Comparison of ENCODE assay signal across 1 cellular context in the genomic region with DNA sequence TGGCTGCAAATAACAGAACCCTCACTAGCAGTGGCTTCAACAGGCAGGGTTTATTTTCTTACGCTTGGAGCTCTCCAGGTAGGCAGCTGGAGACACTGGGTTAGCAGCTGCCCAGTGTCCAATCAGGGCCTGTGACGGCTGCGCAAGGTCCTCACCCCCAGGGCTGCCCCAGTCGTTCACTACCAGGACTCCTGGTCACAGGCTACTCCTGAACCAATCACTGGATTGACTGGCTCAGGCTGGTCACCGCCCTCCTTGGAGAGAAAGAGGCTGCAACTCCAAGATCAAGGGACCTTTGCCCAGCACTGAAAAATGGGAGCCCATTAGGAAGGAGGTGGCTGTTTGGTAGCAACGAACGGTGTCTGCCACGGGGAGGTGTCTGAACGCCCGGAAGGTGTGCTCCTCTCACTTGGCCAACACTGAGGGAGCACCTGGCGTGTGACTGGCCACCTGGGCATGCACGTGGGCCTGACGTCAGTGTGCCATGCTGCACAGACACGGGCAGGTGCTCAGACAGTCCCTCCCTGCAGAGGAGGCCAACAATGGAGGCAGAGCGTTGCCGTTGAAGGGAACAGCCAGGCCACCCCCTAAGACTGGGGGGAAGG.
TF ChIP-seq lines count a peak whose summit lies in the region.

No MANE protein-coding gene starts in this region.

TF ChIP-seq in GM23338, 12 proteins besides CTCF, POLR2A, EP300 and RAD21 (continued from another document):
- TF ChIP-seq, protein P1, sequence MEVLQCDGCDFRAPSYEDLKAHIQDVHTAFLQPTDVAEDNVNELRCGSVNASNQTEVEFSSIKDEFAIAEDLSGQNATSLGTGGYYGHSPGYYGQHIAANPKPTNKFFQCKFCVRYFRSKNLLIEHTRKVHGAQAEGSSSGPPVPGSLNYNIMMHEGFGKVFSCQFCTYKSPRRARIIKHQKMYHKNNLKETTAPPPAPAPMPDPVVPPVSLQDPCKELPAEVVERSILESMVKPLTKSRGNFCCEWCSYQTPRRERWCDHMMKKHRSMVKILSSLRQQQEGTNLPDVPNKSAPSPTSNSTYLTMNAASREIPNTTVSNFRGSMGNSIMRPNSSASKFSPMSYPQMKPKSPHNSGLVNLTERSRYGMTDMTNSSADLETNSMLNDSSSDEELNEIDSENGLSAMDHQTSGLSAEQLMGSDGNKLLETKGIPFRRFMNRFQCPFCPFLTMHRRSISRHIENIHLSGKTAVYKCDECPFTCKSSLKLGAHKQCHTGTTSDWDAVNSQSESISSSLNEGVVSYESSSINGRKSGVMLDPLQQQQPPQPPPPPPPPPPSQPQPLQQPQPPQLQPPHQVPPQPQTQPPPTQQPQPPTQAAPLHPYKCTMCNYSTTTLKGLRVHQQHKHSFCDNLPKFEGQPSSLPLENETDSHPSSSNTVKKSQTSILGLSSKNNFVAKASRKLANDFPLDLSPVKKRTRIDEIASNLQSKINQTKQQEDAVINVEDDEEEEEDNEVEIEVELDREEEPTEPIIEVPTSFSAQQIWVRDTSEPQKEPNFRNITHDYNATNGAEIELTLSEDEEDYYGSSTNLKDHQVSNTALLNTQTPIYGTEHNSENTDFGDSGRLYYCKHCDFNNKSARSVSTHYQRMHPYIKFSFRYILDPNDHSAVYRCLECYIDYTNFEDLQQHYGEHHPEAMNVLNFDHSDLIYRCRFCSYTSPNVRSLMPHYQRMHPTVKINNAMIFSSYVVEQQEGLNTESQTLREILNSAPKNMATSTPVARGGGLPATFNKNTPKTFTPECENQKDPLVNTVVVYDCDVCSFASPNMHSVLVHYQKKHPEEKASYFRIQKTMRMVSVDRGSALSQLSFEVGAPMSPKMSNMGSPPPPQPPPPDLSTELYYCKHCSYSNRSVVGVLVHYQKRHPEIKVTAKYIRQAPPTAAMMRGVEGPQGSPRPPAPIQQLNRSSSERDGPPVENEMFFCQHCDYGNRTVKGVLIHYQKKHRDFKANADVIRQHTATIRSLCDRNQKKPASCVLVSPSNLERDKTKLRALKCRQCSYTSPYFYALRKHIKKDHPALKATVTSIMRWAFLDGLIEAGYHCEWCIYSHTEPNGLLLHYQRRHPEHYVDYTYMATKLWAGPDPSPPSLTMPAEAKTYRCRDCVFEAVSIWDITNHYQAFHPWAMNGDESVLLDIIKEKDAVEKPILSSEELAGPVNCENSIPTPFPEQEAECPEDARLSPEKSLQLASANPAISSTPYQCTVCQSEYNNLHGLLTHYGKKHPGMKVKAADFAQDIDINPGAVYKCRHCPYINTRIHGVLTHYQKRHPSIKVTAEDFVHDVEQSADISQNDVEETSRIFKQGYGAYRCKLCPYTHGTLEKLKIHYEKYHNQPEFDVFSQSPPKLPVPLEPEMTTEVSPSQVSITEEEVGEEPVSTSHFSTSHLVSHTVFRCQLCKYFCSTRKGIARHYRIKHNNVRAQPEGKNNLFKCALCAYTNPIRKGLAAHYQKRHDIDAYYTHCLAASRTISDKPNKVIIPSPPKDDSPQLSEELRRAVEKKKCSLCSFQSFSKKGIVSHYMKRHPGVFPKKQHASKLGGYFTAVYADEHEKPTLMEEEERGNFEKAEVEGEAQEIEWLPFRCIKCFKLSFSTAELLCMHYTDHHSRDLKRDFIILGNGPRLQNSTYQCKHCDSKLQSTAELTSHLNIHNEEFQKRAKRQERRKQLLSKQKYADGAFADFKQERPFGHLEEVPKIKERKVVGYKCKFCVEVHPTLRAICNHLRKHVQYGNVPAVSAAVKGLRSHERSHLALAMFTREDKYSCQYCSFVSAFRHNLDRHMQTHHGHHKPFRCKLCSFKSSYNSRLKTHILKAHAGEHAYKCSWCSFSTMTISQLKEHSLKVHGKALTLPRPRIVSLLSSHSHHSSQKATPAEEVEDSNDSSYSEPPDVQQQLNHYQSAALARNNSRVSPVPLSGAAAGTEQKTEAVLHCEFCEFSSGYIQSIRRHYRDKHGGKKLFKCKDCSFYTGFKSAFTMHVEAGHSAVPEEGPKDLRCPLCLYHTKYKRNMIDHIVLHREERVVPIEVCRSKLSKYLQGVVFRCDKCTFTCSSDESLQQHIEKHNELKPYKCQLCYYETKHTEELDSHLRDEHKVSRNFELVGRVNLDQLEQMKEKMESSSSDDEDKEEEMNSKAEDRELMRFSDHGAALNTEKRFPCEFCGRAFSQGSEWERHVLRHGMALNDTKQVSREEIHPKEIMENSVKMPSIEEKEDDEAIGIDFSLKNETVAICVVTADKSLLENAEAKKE (CRISPR knock-in tag; IDR thresholded peaks at IDR 0.05) = no peak
- TF ChIP-seq ZNF114 (CRISPR knock-in tag; IDR thresholded peaks at IDR 0.05) (no peak), NANOG (IDR thresholded peaks at IDR 0.05; ENCODE audit: borderline replicate concordance) (no peak), JUNB (IDR thresholded peaks at IDR 0.05; ENCODE audit: unreplicated experiment) (no peak), ZNF331 (CRISPR knock-in tag; IDR thresholded peaks at IDR 0.05; ENCODE audit: low read depth) (no peak)
TF ChIP-seq in GM23338: peak in this region for 0.
